ENCODE assay signal across 23 cellular contexts in genomic region chr6:119273287-119273686, GRCh38.
"Had no signal": no experiment of that assay in that cellular context is flagged by ENCODE, and none has a peak within 500 bp of the region (broad histone marks: within the 10 kb centered on the region; RNA-seq: fewer than 3 reads in every experiment).

No MANE protein-coding gene starts in this region.

- H3K4me1 ChIP-seq: gastrocnemius medialis, heart left ventricle, neural progenitor cell, psoas muscle, upper lobe of right lung had no signal

- H3K9ac ChIP-seq: neural progenitor cell had no signal

- H3K36me3 ChIP-seq: gastrocnemius medialis, neural progenitor cell, thoracic aorta, transverse colon, upper lobe of right lung, uterus had no signal

- H3K4me3 ChIP-seq: dorsolateral prefrontal cortex, gastrocnemius medialis, heart left ventricle, hepatocyte, lung, neural progenitor cell, psoas muscle, skin epidermis, spleen, thoracic aorta, transverse colon, upper lobe of right lung, uterus had no signal

- H3K27me3 ChIP-seq: dorsolateral prefrontal cortex, gastrocnemius medialis, heart left ventricle, hepatocyte, neural progenitor cell, spleen, transverse colon, upper lobe of right lung, uterus had no signal

- DNase-seq: cortex of kidney; dorsolateral prefrontal cortex; effector CD4-positive, alpha-beta T cell; gastrocnemius medialis; heart left ventricle; kidney; midbrain; naive thymus-derived CD4-positive, alpha-beta T cell; posterior cingulate gyrus; psoas muscle; right cardiac atrium; spleen; stimulated activated CD4-positive, alpha-beta T cell treated with anti-CD3 and anti-CD28 coated beads, Interleukin-4, amount 100 ng/mL, for 4 hours; stimulated activated naive CD8-positive, alpha-beta T cell treated with anti-CD3 and anti-CD28 coated beads, Interleukin-15, Interleukin-2, amounts not matched to agents 100 U/mL and 50 U/mL, for 24 hours; transverse colon; upper lobe of right lung; uterus had no signal

- H3K27ac ChIP-seq: dorsolateral prefrontal cortex, gastrocnemius medialis, heart left ventricle, hepatocyte, neural progenitor cell, psoas muscle, skin epidermis, spleen, thoracic aorta, transverse colon, upper lobe of right lung, uterus had no signal

- H3K4me2 ChIP-seq: hepatocyte, neural progenitor cell had no signal

- ATAC-seq: naive thymus-derived CD4-positive, alpha-beta T cell; stimulated activated memory B cell treated with anti-CD40 and anti-IgM and Interleukin-4, amounts not matched to agents 10 μg/mL and 1 μg/mL and 100 μg/mL, for 72 hours; stimulated activated naive CD8-positive, alpha-beta T cell treated with anti-CD3 and anti-CD28 coated beads, Interleukin-15, Interleukin-2, amounts not matched to agents 100 U/mL and 50 U/mL, for 24 hours; upper lobe of right lung had no signal

- H3K9me3 ChIP-seq: gastrocnemius medialis, psoas muscle, upper lobe of right lung had no signal

- H2AFZ ChIP-seq: hepatocyte, neural progenitor cell had no signal
